Comparison of ENCODE assay signal across 9 cellular contexts in genomic region chr16:87945351-87946042, GRCh38. TPM values are rescaled to one million over a fixed set of nuclear protein-coding genes. Genes with fewer than 3 reads are reported as not detected.
DNase-seq lines count a peak whose midpoint lies in the region; ATAC-seq and TF ChIP-seq lines count a peak whose summit lies in the region.
"Had no signal": no experiment of that assay in that cellular context is flagged by ENCODE, and none has a peak within 500 bp of the region (broad histone marks: within the 10 kb centered on the region; RNA-seq: fewer than 3 reads in every experiment).

No MANE protein-coding gene starts in this region.

- peaks cover 24% of the 10 kb centered on the region for H3K4me1 Mint-ChIP-seq in activated CD4-positive, alpha-beta T cell treated with anti-CD3 and anti-CD28 coated beads, Interleukin-2, amount 10 ng/mL, durations not matched to agents 24 days and 14 days
- H3K4me1 Mint-ChIP-seq in activated CD4-positive, alpha-beta T cell treated with anti-CD3 and anti-CD28 coated beads, Interleukin-2, amount 10 ng/mL, durations not matched to agents 7 days and 5 days = peaks cover 32% of the 10 kb centered on the region
- peaks cover 21% of the 10 kb centered on the region for H3K4me1 Mint-ChIP-seq in nephron

- CTCF ChIA-PET in activated CD4-positive, alpha-beta T cell treated with anti-CD3 and anti-CD28 coated beads, Interleukin-2, amount 10 ng/mL, durations not matched to agents 7 days and 5 days (lab: Charles Lee) = no interaction called here

- H3K4me3 ChIP-seq in fibroblast of mammary gland (ENCODE audit: control insufficient read depth, low read depth, low read length) = no peak overlapping the region
- H3K4me3 ChIP-seq: BLaER1 treated with 17β-estradiol and CSF1 and Interleukin-3, amounts not matched to agents 10 nM and 100 nM had no signal

- DNase-seq in activated CD4-positive, alpha-beta T cell treated with anti-CD3 and anti-CD28 coated beads, Interleukin-2, amount 10 ng/mL, durations not matched to agents 24 days and 14 days = peak; percentile 68
- no peak for DNase-seq in activated CD4-positive, alpha-beta T cell treated with anti-CD3 and anti-CD28 coated beads, Interleukin-2, amount 10 ng/mL, durations not matched to agents 7 days and 5 days
- DNase-seq in fibroblast of mammary gland (ENCODE audit: low read depth) (peak; percentile 87), mesenteric fat pad (ENCODE audit: low spot score) (no peak)

- H3K27me3 Mint-ChIP-seq in activated CD4-positive, alpha-beta T cell treated with anti-CD3 and anti-CD28 coated beads, Interleukin-2, amount 10 ng/mL, durations not matched to agents 24 days and 14 days = no peaks in the 10 kb centered on the region
- peaks cover 2% of the 10 kb centered on the region for H3K27me3 Mint-ChIP-seq in activated CD4-positive, alpha-beta T cell treated with anti-CD3 and anti-CD28 coated beads, Interleukin-2, amount 10 ng/mL, durations not matched to agents 7 days and 5 days
- peaks cover 4% of the 10 kb centered on the region for H3K27me3 Mint-ChIP-seq in nephron (ENCODE audit: low read depth)

- no peaks in the 10 kb centered on the region for H3K36me3 Mint-ChIP-seq in activated CD4-positive, alpha-beta T cell treated with anti-CD3 and anti-CD28 coated beads, Interleukin-2, amount 10 ng/mL, durations not matched to agents 24 days and 14 days (ENCODE audit: low read depth)
- no peaks in the 10 kb centered on the region for H3K36me3 Mint-ChIP-seq in activated CD4-positive, alpha-beta T cell treated with anti-CD3 and anti-CD28 coated beads, Interleukin-2, amount 10 ng/mL, durations not matched to agents 7 days and 5 days (ENCODE audit: low read depth)
- no peaks in the 10 kb centered on the region for H3K36me3 Mint-ChIP-seq in nephron (ENCODE audit: low read depth)

- TF ChIP-seq CTCF in fibroblast of mammary gland (conservative IDR thresholded peaks at IDR 0.05; ENCODE audit: control insufficient read depth, insufficient read depth, low read depth, low read length) (no peak), nephron (IDR thresholded peaks at IDR 0.05; ENCODE audit: unreplicated experiment in 3 of 3) (no peak)

- no peak overlapping the region for H3K27ac Mint-ChIP-seq in activated CD4-positive, alpha-beta T cell treated with anti-CD3 and anti-CD28 coated beads, Interleukin-2, amount 10 ng/mL, durations not matched to agents 24 days and 14 days
- H3K27ac Mint-ChIP-seq in activated CD4-positive, alpha-beta T cell treated with anti-CD3 and anti-CD28 coated beads, Interleukin-2, amount 10 ng/mL, durations not matched to agents 7 days and 5 days = no peak overlapping the region
- peak overlapping the region; percentile 79 to 96 (median 92) for H3K27ac Mint-ChIP-seq in nephron

- POLR2A ChIA-PET in activated CD4-positive, alpha-beta T cell treated with anti-CD3 and anti-CD28 coated beads, Interleukin-2, amount 10 ng/mL, durations not matched to agents 7 days and 5 days (lab: Charles Lee) = no interaction called here

- H3K4me3 Mint-ChIP-seq in activated CD4-positive, alpha-beta T cell treated with anti-CD3 and anti-CD28 coated beads, Interleukin-2, amount 10 ng/mL, durations not matched to agents 24 days and 14 days = peak overlapping the region; percentile 23
- H3K4me3 Mint-ChIP-seq in activated CD4-positive, alpha-beta T cell treated with anti-CD3 and anti-CD28 coated beads, Interleukin-2, amount 10 ng/mL, durations not matched to agents 7 days and 5 days = no peak overlapping the region
- peak overlapping the region; percentile 61 to 72 (median 67) for H3K4me3 Mint-ChIP-seq in nephron

- no peaks in the 10 kb centered on the region for H3K9me3 Mint-ChIP-seq in activated CD4-positive, alpha-beta T cell treated with anti-CD3 and anti-CD28 coated beads, Interleukin-2, amount 10 ng/mL, durations not matched to agents 24 days and 14 days
- peaks cover 2% of the 10 kb centered on the region for H3K9me3 Mint-ChIP-seq in activated CD4-positive, alpha-beta T cell treated with anti-CD3 and anti-CD28 coated beads, Interleukin-2, amount 10 ng/mL, durations not matched to agents 7 days and 5 days
- H3K9me3 Mint-ChIP-seq in nephron = no peaks in the 10 kb centered on the region

- ATAC-seq in SK-N-SH treated with all-trans-retinoic acid at 6 μM for 48 hours (peak; percentile 94), HG02981 (IDR thresholded peaks at IDR 0.05; ENCODE audit: unreplicated experiment) (no peak), HG03571 (IDR thresholded peaks at IDR 0.05; ENCODE audit: unreplicated experiment) (no peak)

- intact Hi-C loops in activated CD4-positive, alpha-beta T cell treated with anti-CD3 and anti-CD28 coated beads, Interleukin-2, amount 10 ng/mL, durations not matched to agents 24 days and 14 days (cut with micrococcal nuclease) = no loop called here

TF ChIP-seq in SK-N-SH treated with all-trans-retinoic acid at 6 μM for 48 hours, 23 proteins besides CTCF, POLR2A, EP300 and RAD21:
- no peak for TF ChIP-seq PATZ1 (CRISPR knock-in tag; IDR thresholded peaks at IDR 0.05; ENCODE audit: borderline replicate concordance)
- TF ChIP-seq, protein P1, sequence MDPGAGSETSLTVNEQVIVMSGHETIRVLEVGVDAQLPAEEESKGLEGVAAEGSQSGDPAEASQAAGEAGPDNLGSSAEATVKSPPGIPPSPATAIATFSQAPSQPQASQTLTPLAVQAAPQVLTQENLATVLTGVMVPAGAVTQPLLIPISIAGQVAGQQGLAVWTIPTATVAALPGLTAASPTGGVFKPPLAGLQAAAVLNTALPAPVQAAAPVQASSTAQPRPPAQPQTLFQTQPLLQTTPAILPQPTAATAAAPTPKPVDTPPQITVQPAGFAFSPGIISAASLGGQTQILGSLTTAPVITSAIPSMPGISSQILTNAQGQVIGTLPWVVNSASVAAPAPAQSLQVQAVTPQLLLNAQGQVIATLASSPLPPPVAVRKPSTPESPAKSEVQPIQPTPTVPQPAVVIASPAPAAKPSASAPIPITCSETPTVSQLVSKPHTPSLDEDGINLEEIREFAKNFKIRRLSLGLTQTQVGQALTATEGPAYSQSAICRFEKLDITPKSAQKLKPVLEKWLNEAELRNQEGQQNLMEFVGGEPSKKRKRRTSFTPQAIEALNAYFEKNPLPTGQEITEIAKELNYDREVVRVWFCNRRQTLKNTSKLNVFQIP (CRISPR knock-in tag; IDR thresholded peaks at IDR 0.05; ENCODE audit: borderline replicate concordance, low read depth) = no peak
- TF ChIP-seq, protein P2, sequence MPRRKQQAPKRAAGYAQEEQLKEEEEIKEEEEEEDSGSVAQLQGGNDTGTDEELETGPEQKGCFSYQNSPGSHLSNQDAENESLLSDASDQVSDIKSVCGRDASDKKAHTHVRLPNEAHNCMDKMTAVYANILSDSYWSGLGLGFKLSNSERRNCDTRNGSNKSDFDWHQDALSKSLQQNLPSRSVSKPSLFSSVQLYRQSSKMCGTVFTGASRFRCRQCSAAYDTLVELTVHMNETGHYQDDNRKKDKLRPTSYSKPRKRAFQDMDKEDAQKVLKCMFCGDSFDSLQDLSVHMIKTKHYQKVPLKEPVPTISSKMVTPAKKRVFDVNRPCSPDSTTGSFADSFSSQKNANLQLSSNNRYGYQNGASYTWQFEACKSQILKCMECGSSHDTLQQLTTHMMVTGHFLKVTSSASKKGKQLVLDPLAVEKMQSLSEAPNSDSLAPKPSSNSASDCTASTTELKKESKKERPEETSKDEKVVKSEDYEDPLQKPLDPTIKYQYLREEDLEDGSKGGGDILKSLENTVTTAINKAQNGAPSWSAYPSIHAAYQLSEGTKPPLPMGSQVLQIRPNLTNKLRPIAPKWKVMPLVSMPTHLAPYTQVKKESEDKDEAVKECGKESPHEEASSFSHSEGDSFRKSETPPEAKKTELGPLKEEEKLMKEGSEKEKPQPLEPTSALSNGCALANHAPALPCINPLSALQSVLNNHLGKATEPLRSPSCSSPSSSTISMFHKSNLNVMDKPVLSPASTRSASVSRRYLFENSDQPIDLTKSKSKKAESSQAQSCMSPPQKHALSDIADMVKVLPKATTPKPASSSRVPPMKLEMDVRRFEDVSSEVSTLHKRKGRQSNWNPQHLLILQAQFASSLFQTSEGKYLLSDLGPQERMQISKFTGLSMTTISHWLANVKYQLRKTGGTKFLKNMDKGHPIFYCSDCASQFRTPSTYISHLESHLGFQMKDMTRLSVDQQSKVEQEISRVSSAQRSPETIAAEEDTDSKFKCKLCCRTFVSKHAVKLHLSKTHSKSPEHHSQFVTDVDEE (CRISPR knock-in tag; IDR thresholded peaks at IDR 0.05) = peak; percentile 25; the same call in 1 of the 2 replicates

RNA-seq across cellular contexts. Expression of gene BANP, which starts 5.7 kb away (rescaled TPM):
- 36.8 and 44.9 TPM in 2 replicates for total RNA-seq in activated CD4-positive, alpha-beta T cell treated with anti-CD3 and anti-CD28 coated beads, Interleukin-2, amount 10 ng/mL, durations not matched to agents 24 days and 14 days
- 10 to 100 TPM; 43.2 to 45.5 TPM for total RNA-seq in activated CD4-positive, alpha-beta T cell treated with anti-CD3 and anti-CD28 coated beads, Interleukin-2, amount 10 ng/mL, durations not matched to agents 7 days and 5 days
- 28.8 TPM for total RNA-seq in mesenteric fat pad

RNA-seq across cellular contexts. Expression of gene CA5A, which starts 9.2 kb away (rescaled TPM):
- total RNA-seq in activated CD4-positive, alpha-beta T cell treated with anti-CD3 and anti-CD28 coated beads, Interleukin-2, amount 10 ng/mL, durations not matched to agents 24 days and 14 days = not detected in 2 replicates
- not detected for total RNA-seq in activated CD4-positive, alpha-beta T cell treated with anti-CD3 and anti-CD28 coated beads, Interleukin-2, amount 10 ng/mL, durations not matched to agents 7 days and 5 days
- not detected for total RNA-seq in mesenteric fat pad

Comparison
In these comparisons a context has a peak if more than half of its experiments do, and no peak if none do; other contexts are left out.
1. DNase-seq: peak in activated CD4-positive, alpha-beta T cell treated with anti-CD3 and anti-CD28 coated beads, Interleukin-2, amount 10 ng/mL, durations not matched to agents 24 days and 14 days (single experiment) and fibroblast of mammary gland (single experiment); none in activated CD4-positive, alpha-beta T cell treated with anti-CD3 and anti-CD28 coated beads, Interleukin-2, amount 10 ng/mL, durations not matched to agents 7 days and 5 days (single experiment) and mesenteric fat pad (single experiment).
2. H3K27ac Mint-ChIP-seq: peak in nephron (3 of 3); none in activated CD4-positive, alpha-beta T cell treated with anti-CD3 and anti-CD28 coated beads, Interleukin-2, amount 10 ng/mL, durations not matched to agents 24 days and 14 days (single experiment) and activated CD4-positive, alpha-beta T cell treated with anti-CD3 and anti-CD28 coated beads, Interleukin-2, amount 10 ng/mL, durations not matched to agents 7 days and 5 days (single experiment).